In genomic region chr14:59816931-59817330, GRCh38 we compare ENCODE assay signal across 29 cellular contexts. TPM values are rescaled to one million over a fixed set of nuclear protein-coding genes. Genes with fewer than 3 reads are reported as not detected.
"Had no signal": no experiment of that assay in that cellular context is flagged by ENCODE, and none has a peak within 500 bp of the region (broad histone marks: within the 10 kb centered on the region; RNA-seq: fewer than 3 reads in every experiment).

No MANE protein-coding gene starts in this region.

- ATAC-seq: activated CD4-positive, alpha-beta T cell treated with anti-CD3 and anti-CD28 coated beads for 36 hours; activated CD8-positive, alpha-beta memory T cell treated with anti-CD3 and anti-CD28 coated beads, Interleukin-2, amount 10 ng/mL, durations not matched to agents 7 days and 5 days; activated CD8-positive, alpha-beta T cell treated with anti-CD3 and anti-CD28 coated beads, Interleukin-2, amount 10 ng/mL, durations not matched to agents 7 days and 5 days; activated naive CD4-positive, alpha-beta T cell treated with anti-CD3 and anti-CD28 coated beads, Interleukin-2, amount 50 U/mL, for 72 hours; foreskin keratinocyte; gastrocnemius medialis; heart left ventricle had no signal

- DNase-seq: activated CD4-positive, alpha-beta memory T cell treated with anti-CD3 and anti-CD28 coated beads for 36 hours; activated CD4-positive, alpha-beta T cell treated with anti-CD3 and anti-CD28 coated beads for 36 hours; activated CD4-positive, alpha-beta T cell treated with anti-CD3 and anti-CD28 coated beads, Interleukin-2, amount 10 ng/mL, durations not matched to agents 24 days and 14 days; activated CD4-positive, CD25-positive, alpha-beta regulatory T cell; activated CD4-positive, CD25-positive, alpha-beta regulatory T cell treated with anti-CD3 and anti-CD28 coated beads, Interleukin-2, amount 50 U/mL, for 72 hours; activated CD8-positive, alpha-beta memory T cell treated with anti-CD3 and anti-CD28 coated beads, Interleukin-2, amount 10 ng/mL, durations not matched to agents 7 days and 5 days; activated CD8-positive, alpha-beta memory T cell treated with anti-CD3 and anti-CD28 coated beads, Interleukin-2, amount 50 U/mL, for 4 hours; activated CD8-positive, alpha-beta T cell treated with anti-CD3 and anti-CD28 coated beads, Interleukin-2, amount 10 ng/mL, durations not matched to agents 7 days and 5 days; activated effector memory CD4-positive, alpha-beta T cell treated with anti-CD3 and anti-CD28 coated beads, Interleukin-2, amount 50 U/mL, for 16 hours; activated naive CD4-positive, alpha-beta T cell treated with anti-CD3 and anti-CD28 coated beads for 36 hours; activated naive CD8-positive, alpha-beta T cell treated with anti-CD3 and anti-CD28 coated beads, Interleukin-2, amount 10 ng/mL, durations not matched to agents 7 days and 5 days; activated T-cell treated with anti-CD3 and anti-CD28 coated beads, Interleukin-2, amount 50 U/mL, for 1 hour; activated T-cell treated with anti-CD3 and anti-CD28 coated beads, Interleukin-2, amount 50 U/mL, for 48 hours; amniotic stem cell; anterior cingulate cortex; brain microvascular endothelial cell; effector CD4-positive, alpha-beta T cell; erythroblast; foreskin keratinocyte; gastrocnemius medialis; glutamatergic neuron; heart left ventricle; T-helper 2 cell had no signal

RNA-seq across cellular contexts. Expression of gene RTN1, which starts 53.6 kb away (rescaled TPM):
- total RNA-seq: activated CD4-positive, alpha-beta memory T cell treated with anti-CD3 and anti-CD28 coated beads for 36 hours; activated CD4-positive, alpha-beta T cell treated with anti-CD3 and anti-CD28 coated beads for 36 hours; activated CD4-positive, alpha-beta T cell treated with anti-CD3 and anti-CD28 coated beads, Interleukin-2, amount 10 ng/mL, durations not matched to agents 24 days and 14 days; activated CD8-positive, alpha-beta memory T cell treated with anti-CD3 and anti-CD28 coated beads for 36 hours; activated CD8-positive, alpha-beta memory T cell treated with anti-CD3 and anti-CD28 coated beads, Interleukin-2, amount 10 ng/mL, durations not matched to agents 7 days and 5 days; activated CD8-positive, alpha-beta T cell treated with anti-CD3 and anti-CD28 coated beads, Interleukin-2, amount 10 ng/mL, durations not matched to agents 7 days and 5 days; activated naive CD4-positive, alpha-beta T cell treated with anti-CD3 and anti-CD28 coated beads for 36 hours; activated naive CD4-positive, alpha-beta T cell treated with anti-CD3 and anti-CD28 coated beads, Interleukin-2, amount 50 U/mL, for 72 hours; activated naive CD8-positive, alpha-beta T cell treated with anti-CD3 and anti-CD28 coated beads, Interleukin-2, amount 10 ng/mL, durations not matched to agents 7 days and 5 days; activated T-helper 1 cell treated with anti-CD3 and anti-CD28 coated beads, Interleukin-12 subunit alpha, Interleukin-12 subunit beta, Interleukin-2, Interleukin-4 antibody, amounts not matched to agents 30 ng/mL and 10 ng/mL and 1 ng/mL, durations not matched to agents 14 hours and 24 hours and 36 hours; activated T-helper 2 cell treated with anti-CD3 and anti-CD28 coated beads, Interferon-gamma antibody, Interleukin-2, Interleukin-4, amounts not matched to agents 10 μg/mL and 5 μg/mL and 100 μg/mL, durations not matched to agents 14 hours and 24 hours and 36 hours; bronchial epithelial cell; foreskin keratinocyte; T-helper 1 cell treated with Interleukin-12 subunit alpha and Interleukin-12 subunit beta and Interleukin-4 antibody, amounts not matched to agents 30 ng/mL and 1 ng/mL, for 36 hours had no signal
